In genomic region chr5:56450766-56451165, GRCh38 we compare ENCODE assay signal across 14 cellular contexts.
"Had no signal": no experiment of that assay in that cellular context is flagged by ENCODE, and none has a peak within 500 bp of the region (broad histone marks: within the 10 kb centered on the region; RNA-seq: fewer than 3 reads in every experiment).

No MANE protein-coding gene starts in this region.

- FAIRE-seq: bronchial epithelial cell, keratinocyte had no signal

- H3K4me3 ChIP-seq: psoas muscle, sigmoid colon, uterus had no signal

- H3K27ac ChIP-seq: psoas muscle, sigmoid colon, uterus had no signal

- H3K36me3 ChIP-seq: sigmoid colon, uterus had no signal

- H3K27me3 Mint-ChIP-seq: activated naive CD8-positive, alpha-beta T cell treated with anti-CD3 and anti-CD28 coated beads, Interleukin-2, amount 50 U/mL, for 24 hours had no signal

- H3K4me1 ChIP-seq: psoas muscle, sigmoid colon, uterus had no signal

- H3K27me3 ChIP-seq: sigmoid colon, uterus had no signal

- H3K9me3 ChIP-seq: psoas muscle, sigmoid colon, uterus had no signal

- DNase-seq: activated CD4-positive, alpha-beta T cell treated with anti-CD3 and anti-CD28 coated beads, Interleukin-2, amount 10 ng/mL, durations not matched to agents 7 days and 5 days; activated naive CD4-positive, alpha-beta T cell; activated naive CD8-positive, alpha-beta T cell treated with anti-CD3 and anti-CD28 coated beads, Interleukin-2, amount 50 U/mL, for 24 hours; aorta; hippocampal formation; psoas muscle; sigmoid colon; stimulated activated CD4-positive, alpha-beta T cell treated with anti-CD3 and anti-CD28 coated beads, Interleukin-1b, Interleukin-23, amount 100 ng/mL, for 48 hours; uterus had no signal

- H3K4me1 Mint-ChIP-seq: activated CD4-positive, alpha-beta T cell treated with anti-CD3 and anti-CD28 coated beads, Interleukin-2, amount 10 ng/mL, durations not matched to agents 7 days and 5 days; activated naive CD8-positive, alpha-beta T cell treated with anti-CD3 and anti-CD28 coated beads, Interleukin-2, amount 50 U/mL, for 24 hours; nephron had no signal

- H3K4me3 Mint-ChIP-seq: activated CD4-positive, alpha-beta T cell treated with anti-CD3 and anti-CD28 coated beads, Interleukin-2, amount 10 ng/mL, durations not matched to agents 7 days and 5 days; activated naive CD8-positive, alpha-beta T cell treated with anti-CD3 and anti-CD28 coated beads, Interleukin-2, amount 50 U/mL, for 24 hours; activated T-helper 1 cell treated with anti-CD3 and anti-CD28 coated beads, Interleukin-12 subunit alpha, Interleukin-12 subunit beta, Interleukin-2, Interleukin-4 antibody, amounts not matched to agents 30 ng/mL and 10 ng/mL and 1 ng/mL, durations not matched to agents 14 hours and 24 hours and 36 hours; nephron; T-helper 2 cell treated with Interferon-gamma antibody and Interleukin-4, amounts not matched to agents 5 μg/mL and 100 μg/mL, for 36 hours had no signal

- H3K9me3 Mint-ChIP-seq: activated CD4-positive, alpha-beta T cell treated with anti-CD3 and anti-CD28 coated beads, Interleukin-2, amount 10 ng/mL, durations not matched to agents 7 days and 5 days; activated naive CD8-positive, alpha-beta T cell treated with anti-CD3 and anti-CD28 coated beads, Interleukin-2, amount 50 U/mL, for 24 hours; activated T-helper 1 cell treated with anti-CD3 and anti-CD28 coated beads, Interleukin-12 subunit alpha, Interleukin-12 subunit beta, Interleukin-2, Interleukin-4 antibody, amounts not matched to agents 30 ng/mL and 10 ng/mL and 1 ng/mL, durations not matched to agents 14 hours and 24 hours and 36 hours; nephron; T-helper 2 cell treated with Interferon-gamma antibody and Interleukin-4, amounts not matched to agents 5 μg/mL and 100 μg/mL, for 36 hours had no signal

- H3K27ac Mint-ChIP-seq: activated CD4-positive, alpha-beta T cell treated with anti-CD3 and anti-CD28 coated beads, Interleukin-2, amount 10 ng/mL, durations not matched to agents 7 days and 5 days; activated naive CD8-positive, alpha-beta T cell treated with anti-CD3 and anti-CD28 coated beads, Interleukin-2, amount 50 U/mL, for 24 hours; T-helper 2 cell treated with Interferon-gamma antibody and Interleukin-4, amounts not matched to agents 5 μg/mL and 100 μg/mL, for 36 hours had no signal
